ENCODE assay signal across 1 cellular context in genomic region chr15:65302061-65302460, GRCh38.
TF ChIP-seq lines count a peak whose summit lies in the region.

No MANE protein-coding gene starts in this region.

TF ChIP-seq in H1, 55 proteins besides CTCF, POLR2A, EP300 and RAD21:
- no peak for TF ChIP-seq GTF2F1 (IDR thresholded peaks at IDR 0.05; ENCODE audit: borderline replicate concordance, low read depth, low read length)
- TF ChIP-seq KDM5A (IDR thresholded peaks at IDR 0.05; ENCODE audit: low read length), result no peak
- TF ChIP-seq RNF2 (IDR thresholded peaks at IDR 0.05; ENCODE audit: borderline replicate concordance, low read depth, low read length, missing control alignments, poor library complexity, severe bottlenecking), result no peak
- no peak for TF ChIP-seq SP2 (IDR thresholded peaks at IDR 0.05; ENCODE audit: low read length)
- TF ChIP-seq EGR1 (IDR thresholded peaks at IDR 0.05; ENCODE audit: borderline replicate concordance, low read depth, low read length), result no peak
- TF ChIP-seq NANOG (IDR thresholded peaks at IDR 0.05; ENCODE audit: insufficient read depth, low read depth, low read length, poor library complexity, severe bottlenecking), result no peak
- TF ChIP-seq ASH2L (IDR thresholded peaks at IDR 0.05; ENCODE audit: low read length), result no peak
- no peak for TF ChIP-seq RXRA (IDR thresholded peaks at IDR 0.05; ENCODE audit: insufficient read depth, low read depth, low read length)
